ENCODE assay signal across 1 cellular context in genomic region chr1:41492341-41492848, GRCh38.
TF ChIP-seq lines count a peak whose summit lies in the region.

No MANE protein-coding gene starts in this region.

TF ChIP-seq in GM23338, 12 proteins besides CTCF, POLR2A, EP300 and RAD21 (continued from another document):
- TF ChIP-seq REST (IDR thresholded peaks at IDR 0.05; ENCODE audit: unreplicated experiment) (no peak), CREB1 (CRISPR knock-in tag; IDR thresholded peaks at IDR 0.05; ENCODE audit: low read depth) (no peak), ZNF331 (CRISPR knock-in tag; IDR thresholded peaks at IDR 0.05; ENCODE audit: low read depth) (no peak), ZNF114 (CRISPR knock-in tag; IDR thresholded peaks at IDR 0.05) (no peak), JUNB (IDR thresholded peaks at IDR 0.05; ENCODE audit: unreplicated experiment) (no peak), NANOG (IDR thresholded peaks at IDR 0.05; ENCODE audit: borderline replicate concordance) (no peak)
